ENCODE assay signal across 18 cellular contexts in the genomic region with DNA sequence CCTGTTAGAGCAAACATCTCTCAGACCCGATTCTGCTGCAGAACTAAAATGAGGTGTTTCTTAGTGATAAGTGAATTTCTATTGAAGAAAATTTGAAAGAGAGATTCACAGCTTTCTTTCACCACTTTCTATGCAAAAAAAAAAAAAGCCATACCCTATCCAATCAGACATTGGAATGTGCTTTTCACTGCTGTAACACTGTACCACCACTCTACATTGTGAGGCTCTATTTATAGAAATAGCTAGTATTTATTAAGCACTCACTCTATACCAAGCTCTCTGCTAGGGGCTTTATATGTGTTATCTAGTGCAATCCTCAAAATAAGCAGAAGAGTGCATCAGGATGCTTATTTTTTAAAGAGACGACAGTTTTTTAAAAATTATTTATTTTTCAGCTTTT.
DNase-seq lines count a peak whose midpoint lies in the region; ATAC-seq and TF ChIP-seq lines count a peak whose summit lies in the region.
"Had no signal": no experiment of that assay in that cellular context is flagged by ENCODE, and none has a peak within 500 bp of the region (broad histone marks: within the 10 kb centered on the region; RNA-seq: fewer than 3 reads in every experiment).

No MANE protein-coding gene starts in this region.

- POLR2A ChIA-PET in HEK293 (lab: Yijun Ruan, JAX) (no interaction called here), PC-3 (lab: Charles Lee; ENCODE audit: unreplicated experiment) (no interaction called here)

- TF ChIP-seq EP300 in stomach (IDR thresholded peaks at IDR 0.05): no peak

- TF ChIP-seq CTCF in HEK293 (tag by site-specific recombination; IDR thresholded peaks at IDR 0.05) (no peak), PC-3 (conservative IDR thresholded peaks at IDR 0.05; ENCODE audit: low read depth, low read length) (no peak), stomach (IDR thresholded peaks at IDR 0.05) (no peak)

- WGBS in stomach, 5 donors: 72 to 84% (median 75%) methylated on average over 2 of the region's 2 CpGs

- no peak for ATAC-seq in PC-3
- peak; percentile 94 for ATAC-seq in SK-N-SH treated with all-trans-retinoic acid at 6 μM for 48 hours
- no peak for ATAC-seq in stimulated activated naive CD8-positive, alpha-beta T cell treated with anti-CD3 and anti-CD28 coated beads, Interleukin-15, Interleukin-2, amounts not matched to agents 100 U/mL and 50 U/mL, for 24 hours
- ATAC-seq in GM19328 (IDR thresholded peaks at IDR 0.05; ENCODE audit: unreplicated experiment): no peak
- ATAC-seq: CD8-positive, alpha-beta T cell had no signal

- no peak overlapping the region for H3K9ac ChIP-seq in PC-3 (ENCODE audit: low read length)
- H3K9ac ChIP-seq: BLaER1 treated with 17β-estradiol and CSF1 and Interleukin-3, amounts not matched to agents 10 nM and 100 nM had no signal

- peak overlapping the region; percentile 54; the same call in 1 of the 2 replicates for H3K4me3 ChIP-seq in ACC112 (ENCODE audit: low read depth, low read length)
- no peak overlapping the region for H3K4me3 ChIP-seq in HEK293 (ENCODE audit: low read depth, low read length)
- H3K4me3 ChIP-seq in PC-3 (ENCODE audit: low read length): no peak overlapping the region
- no peak overlapping the region for H3K4me3 ChIP-seq in stomach
- H3K4me3 ChIP-seq: BLaER1 treated with 17β-estradiol and CSF1 and Interleukin-3, amounts not matched to agents 10 nM and 100 nM had no signal

- intact Hi-C loops in PC-3 (cut with micrococcal nuclease) (no loop called here), stomach (cut with DNase I; ENCODE audit: low total_unique reads) (no loop called here)

- no peaks in the 10 kb centered on the region for H3K79me2 ChIP-seq in ACC112 (ENCODE audit: control insufficient read depth, insufficient read depth, low read length, unreplicated experiment)
- H3K79me2 ChIP-seq in PC-3 (ENCODE audit: low read length): no peaks in the 10 kb centered on the region

- H3K36me3 ChIP-seq in ACC112 (ENCODE audit: insufficient read depth, low read length) (no peaks in the 10 kb centered on the region), HEK293 (ENCODE audit: control insufficient read depth in 2 of 2, insufficient read depth in 1 of 2, low read length in 2 of 2) (no peaks in the 10 kb centered on the region), PC-3 (ENCODE audit: low read depth, low read length) (no peaks in the 10 kb centered on the region), stomach (no peaks in the 10 kb centered on the region)
- H3K36me3 ChIP-seq: BLaER1 treated with 17β-estradiol and CSF1 and Interleukin-3, amounts not matched to agents 10 nM and 100 nM had no signal

- DNase-seq in PC-3: no peak
- DNase-seq in stimulated activated naive CD8-positive, alpha-beta T cell treated with anti-CD3 and anti-CD28 coated beads, Interleukin-15, Interleukin-2, amounts not matched to agents 100 U/mL and 50 U/mL, for 24 hours: no peak
- DNase-seq in stomach: no peak
- no peak for DNase-seq in NCI-H1105 (lab: John Stamatoyannopoulos, UW)
- DNase-seq: 8988T; AML-193; Caco-2; Calu3; CD4-positive, alpha-beta T cell; CD8-positive, alpha-beta T cell; DMS79 treated with DMSO at 0.1 percent for 48 hours; GF-D8 had no signal

- CTCF ChIA-PET in HEK293 (lab: Yijun Ruan, JAX): no interaction called here
- CTCF ChIA-PET in PC-3 (lab: Charles Lee): interaction anchor here (0.6 kb wide), 1 partner anchor 1186 kb away, joined by 3 read pairs; no protein-coding TSS in a partner anchor

- peak overlapping the region; percentile 40; the same call in 1 of the 2 replicates for H3K4me2 ChIP-seq in PC-3 (ENCODE audit: low read length)
- H3K4me2 ChIP-seq: BLaER1 treated with 17β-estradiol and CSF1 and Interleukin-3, amounts not matched to agents 10 nM and 100 nM had no signal

- H4K20me1 ChIP-seq in PC-3 (ENCODE audit: low read length): no peaks in the 10 kb centered on the region; the same call in 1 of the 2 replicates
- H4K20me1 ChIP-seq: BLaER1 treated with 17β-estradiol and CSF1 and Interleukin-3, amounts not matched to agents 10 nM and 100 nM had no signal

- H3K27me3 ChIP-seq in ACC112 (ENCODE audit: insufficient read depth, low read length) (no peaks in the 10 kb centered on the region), PC-3 (ENCODE audit: low read length) (peaks cover 67% of the 10 kb centered on the region), stomach (no peaks in the 10 kb centered on the region)
- H3K27me3 ChIP-seq: BLaER1 treated with 17β-estradiol and CSF1 and Interleukin-3, amounts not matched to agents 10 nM and 100 nM had no signal

- H2AFZ ChIP-seq in ACC112 (ENCODE audit: low read length, unreplicated experiment): peak overlapping the region; percentile 53
- H2AFZ ChIP-seq in PC-3 (ENCODE audit: low read length): no peak overlapping the region

- BruUV-seq in PC-3 (replicated peaks; lab: Mats Ljungman, UMichigan): no TSS peak

- H3K4me1 ChIP-seq in ACC112 (ENCODE audit: control insufficient read depth, insufficient read depth, low read length, unreplicated experiment) (peaks cover 8% of the 10 kb centered on the region), HEK293 (ENCODE audit: control insufficient read depth, insufficient read depth, low read length) (no peaks in the 10 kb centered on the region), PC-3 (ENCODE audit: insufficient read depth, low read length) (no peaks in the 10 kb centered on the region), stomach (no peaks in the 10 kb centered on the region)
- H3K4me1 ChIP-seq: BLaER1 treated with 17β-estradiol and CSF1 and Interleukin-3, amounts not matched to agents 10 nM and 100 nM; Caco-2 had no signal

- no peaks in the 10 kb centered on the region for H3K9me3 ChIP-seq in HEK293 (ENCODE audit: control insufficient read depth, insufficient read depth, low read depth, low read length)
- H3K9me3 ChIP-seq in PC-3 (ENCODE audit: low read length): no peaks in the 10 kb centered on the region
- H3K9me3 ChIP-seq in stomach: no peaks in the 10 kb centered on the region
- H3K9me3 ChIP-seq: BLaER1 treated with 17β-estradiol and CSF1 and Interleukin-3, amounts not matched to agents 10 nM and 100 nM; Caco-2 had no signal

- TF ChIP-seq POLR2A in stomach (IDR thresholded peaks at IDR 0.05): no peak

- H3K27ac ChIP-seq in ACC112 (ENCODE audit: low read depth, low read length): no peak overlapping the region
- H3K27ac ChIP-seq in HEK293 (ENCODE audit: extremely low read depth, low read depth, low read length): no peak overlapping the region
- no peak overlapping the region for H3K27ac ChIP-seq in PC-3 (ENCODE audit: low read length)
- H3K27ac ChIP-seq in stomach: no peak overlapping the region
- H3K27ac ChIP-seq: BLaER1 treated with 17β-estradiol and CSF1 and Interleukin-3, amounts not matched to agents 10 nM and 100 nM; C4-2B had no signal

- no peaks in the 10 kb centered on the region for H3F3A ChIP-seq in PC-3 (ENCODE audit: low read length, unreplicated experiment)

- no peaks in the 10 kb centered on the region for H3K9me2 ChIP-seq in PC-3 (replicated peaks; ENCODE audit: low read length)

TF ChIP-seq in HEK293, 187 proteins besides CTCF, POLR2A, EP300 and RAD21:
- 0 out of 2 replicates have a peak, but pooled peaks have one; percentile 9 for TF ChIP-seq PRDM1 (tag by site-specific recombination; IDR thresholded peaks at IDR 0.05)
- TF ChIP-seq EGR2 (tag by site-specific recombination; IDR thresholded peaks at IDR 0.05; ENCODE audit: low read depth): no peak

TF ChIP-seq in SK-N-SH treated with all-trans-retinoic acid at 6 μM for 48 hours, 23 proteins besides CTCF, POLR2A, EP300 and RAD21:
- TF ChIP-seq, protein P1, sequence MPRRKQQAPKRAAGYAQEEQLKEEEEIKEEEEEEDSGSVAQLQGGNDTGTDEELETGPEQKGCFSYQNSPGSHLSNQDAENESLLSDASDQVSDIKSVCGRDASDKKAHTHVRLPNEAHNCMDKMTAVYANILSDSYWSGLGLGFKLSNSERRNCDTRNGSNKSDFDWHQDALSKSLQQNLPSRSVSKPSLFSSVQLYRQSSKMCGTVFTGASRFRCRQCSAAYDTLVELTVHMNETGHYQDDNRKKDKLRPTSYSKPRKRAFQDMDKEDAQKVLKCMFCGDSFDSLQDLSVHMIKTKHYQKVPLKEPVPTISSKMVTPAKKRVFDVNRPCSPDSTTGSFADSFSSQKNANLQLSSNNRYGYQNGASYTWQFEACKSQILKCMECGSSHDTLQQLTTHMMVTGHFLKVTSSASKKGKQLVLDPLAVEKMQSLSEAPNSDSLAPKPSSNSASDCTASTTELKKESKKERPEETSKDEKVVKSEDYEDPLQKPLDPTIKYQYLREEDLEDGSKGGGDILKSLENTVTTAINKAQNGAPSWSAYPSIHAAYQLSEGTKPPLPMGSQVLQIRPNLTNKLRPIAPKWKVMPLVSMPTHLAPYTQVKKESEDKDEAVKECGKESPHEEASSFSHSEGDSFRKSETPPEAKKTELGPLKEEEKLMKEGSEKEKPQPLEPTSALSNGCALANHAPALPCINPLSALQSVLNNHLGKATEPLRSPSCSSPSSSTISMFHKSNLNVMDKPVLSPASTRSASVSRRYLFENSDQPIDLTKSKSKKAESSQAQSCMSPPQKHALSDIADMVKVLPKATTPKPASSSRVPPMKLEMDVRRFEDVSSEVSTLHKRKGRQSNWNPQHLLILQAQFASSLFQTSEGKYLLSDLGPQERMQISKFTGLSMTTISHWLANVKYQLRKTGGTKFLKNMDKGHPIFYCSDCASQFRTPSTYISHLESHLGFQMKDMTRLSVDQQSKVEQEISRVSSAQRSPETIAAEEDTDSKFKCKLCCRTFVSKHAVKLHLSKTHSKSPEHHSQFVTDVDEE (CRISPR knock-in tag; IDR thresholded peaks at IDR 0.05): no peak
- TF ChIP-seq TOX (CRISPR knock-in tag; IDR thresholded peaks at IDR 0.05; ENCODE audit: borderline replicate concordance) (no peak), ZFP30 (CRISPR knock-in tag; IDR thresholded peaks at IDR 0.05) (no peak)
